In genomic region chr12:104219908-104220404, GRCh38 we compare ENCODE assay signal across 8 cellular contexts. TPM values are rescaled to one million over a fixed set of nuclear protein-coding genes. Genes with fewer than 3 reads are reported as not detected.
DNase-seq lines count a peak whose midpoint lies in the region; ATAC-seq and TF ChIP-seq lines count a peak whose summit lies in the region.

No MANE protein-coding gene starts in this region.

- no TSS peak for BruUV-seq in Panc1 (replicated peaks; lab: Mats Ljungman, UMichigan)

- H3K9me3 ChIP-seq in HAP-1 (no peaks in the 10 kb centered on the region), Panc1 (ENCODE audit: control insufficient read depth, insufficient read depth, low read depth, low read length) (no peaks in the 10 kb centered on the region)

- POLR2A ChIA-PET in Panc1 (lab: Charles Lee): interaction anchor here (0.7 to 2.0 kb wide), 10 partner anchors 30 to 356 kb away, joined by 3 to 20 read pairs (median 4); partner anchors contain the start of gene NFYB

- TF ChIP-seq CTCF in Panc1 (IDR thresholded peaks at IDR 0.05) (no peak), foreskin keratinocyte (conservative IDR thresholded peaks at IDR 0.05) (no peak)

- H3K36me3 ChIP-seq in HAP-1 (replicated peaks) (no peaks in the 10 kb centered on the region), Panc1 (ENCODE audit: control insufficient read depth, insufficient read depth, low read length) (no peaks in the 10 kb centered on the region)

- H3K27ac ChIP-seq in Panc1 (ENCODE audit: low read length) (peak overlapping the region; percentile 99), foreskin keratinocyte (peak overlapping the region; percentile 95)

- peak; percentile 93 for ATAC-seq in Panc1
- peak; percentile 83 for ATAC-seq in foreskin keratinocyte
- ATAC-seq in HG02885 (IDR thresholded peaks at IDR 0.05; ENCODE audit: poor library complexity, unreplicated experiment): no peak

- peak; percentile 48 to 50 for DNase-seq in HAP-1 (ENCODE audit: low spot score in 2 of 2)
- peak; percentile 91 for DNase-seq in Panc1 (ENCODE audit: low read depth, low spot score)
- peak; percentile 64 to 71 for DNase-seq in activated T-cell treated with anti-CD3 and anti-CD28 coated beads, Interleukin-2, amount 50 U/mL, for 48 hours
- DNase-seq in foreskin keratinocyte: peak; percentile 92 to 96
- DNase-seq in stimulated activated CD4-positive, alpha-beta T cell treated with anti-CD3 and anti-CD28 coated beads, Interleukin-12 subunit alpha, Interleukin-12 subunit beta, amount 100 ng/mL, for 4 hours: peak; percentile 48
- DNase-seq in putamen (ENCODE audit: low spot score): no peak
- DNase-seq in C1 segment of cervical spinal cord (lab: John Stamatoyannopoulos, UW): no peak

- H3K4me1 ChIP-seq in HAP-1 (peaks cover 27% of the 10 kb centered on the region), Panc1 (ENCODE audit: control insufficient read depth, insufficient read depth, low read length) (peaks cover 63% of the 10 kb centered on the region), foreskin keratinocyte (peaks cover 15% of the 10 kb centered on the region)

- CTCF ChIA-PET in Panc1 (lab: Charles Lee): interaction anchor here (0.6 kb wide), 1 partner anchor 108 kb away, joined by 4 read pairs; no protein-coding TSS in a partner anchor

- in situ Hi-C loops in HAP-1 (cut with MboI; ENCODE audit: low sequenced_read_pairs): loop anchor here (25.0 kb wide), 1 partner anchor 1167 kb away; no protein-coding TSS in a partner anchor
- in situ Hi-C loops in Panc1 (cut with HindIII; ENCODE audit: low pct_unique_long_range_greater_than_20kb, low sequenced_read_pairs): loop anchor here (5.0 kb wide), 1 partner anchor 82 kb away; the partner anchor contains the start of gene EID3

- no peaks in the 10 kb centered on the region for H3K27me3 ChIP-seq in HAP-1 (ENCODE audit: low read depth)
- H3K27me3 ChIP-seq in Panc1 (ENCODE audit: control insufficient read depth, insufficient read depth, low read length): no peaks in the 10 kb centered on the region
- H3K27me3 ChIP-seq in foreskin keratinocyte: no peaks in the 10 kb centered on the region

- H3K4me3 ChIP-seq in HAP-1 (no peak overlapping the region), Panc1 (ENCODE audit: low read depth in 2 of 2, low read length in 2 of 2) (0 out of 4 replicates have a peak overlapping the region, but pooled peaks of 1 of the 2 experiments have one; percentile 2)

- intact Hi-C loops in Panc1 (cut with micrococcal nuclease; ENCODE audit: unreplicated experiment): loop anchor here (2.0 to 5.0 kb wide), 2 partner anchors 67 to 82 kb away; partner anchors contain the start of gene EID3

RNA-seq across cellular contexts. Expression of gene TXNRD1, which starts 4.4 kb away (rescaled TPM):
- 348 TPM for total RNA-seq in Panc1 (2021; ENCODE audit: unreplicated experiment)
- polyA plus RNA-seq in Panc1 (2012; ENCODE audit: insufficient read length): 205 TPM
- total RNA-seq in foreskin keratinocyte: 110 and 171 TPM in 2 replicates
- 35.4 and 47.8 TPM in 2 replicates for polyA plus RNA-seq in foreskin keratinocyte

Comparison
In these comparisons a context has a peak if more than half of its experiments do, and no peak if none do; other contexts are left out.
1. DNase-seq: peak in HAP-1 (2 of 2), Panc1 (single experiment), activated T-cell treated with anti-CD3 and anti-CD28 coated beads, Interleukin-2, amount 50 U/mL, for 48 hours (2 of 2), foreskin keratinocyte (2 of 2) and stimulated activated CD4-positive, alpha-beta T cell treated with anti-CD3 and anti-CD28 coated beads, Interleukin-12 subunit alpha, Interleukin-12 subunit beta, amount 100 ng/mL, for 4 hours (single experiment); none in putamen (single experiment) and C1 segment of cervical spinal cord (0 of 14).